Comparison of ENCODE assay signal across 1 cellular context in the genomic region with DNA sequence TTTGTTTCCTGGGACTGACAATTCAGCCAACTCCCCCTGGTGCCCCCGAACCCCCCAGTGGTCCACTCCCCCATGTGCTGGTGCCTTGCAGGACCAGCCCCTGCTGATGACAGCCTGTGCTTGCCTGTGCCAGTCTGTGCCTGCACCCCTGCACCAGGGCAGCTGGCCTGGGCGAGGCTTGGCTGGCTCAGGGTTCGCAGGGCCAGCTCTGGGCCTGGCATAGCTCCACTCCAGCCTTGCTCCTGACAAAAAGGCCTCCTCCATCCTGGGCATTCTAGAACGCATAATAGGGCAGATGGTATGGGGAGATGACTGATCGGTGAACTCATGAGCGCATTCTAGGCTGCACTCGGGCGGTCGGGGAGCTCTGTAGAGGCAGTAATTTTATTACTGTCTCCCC.
TF ChIP-seq lines count a peak whose summit lies in the region.

No MANE protein-coding gene starts in this region.

TF ChIP-seq in H1, 55 proteins besides CTCF, POLR2A, EP300 and RAD21:
- TF ChIP-seq CREB1 (IDR thresholded peaks at IDR 0.05) (no peak), GTF2F1 (IDR thresholded peaks at IDR 0.05; ENCODE audit: borderline replicate concordance, low read depth, low read length) (no peak), BCL11A (IDR thresholded peaks at IDR 0.05; ENCODE audit: low read depth in 2 of 2, low read length in 2 of 2) (no peak), HDAC2 (IDR thresholded peaks at IDR 0.05; ENCODE audit: borderline replicate concordance in 1 of 2, low read depth in 2 of 2, low read length in 2 of 2) (no peak), GABPA (IDR thresholded peaks at IDR 0.05; ENCODE audit: borderline replicate concordance, insufficient read depth, low read length) (no peak), TBP (IDR thresholded peaks at IDR 0.05; ENCODE audit: low read depth, low read length) (no peak), JUN (IDR thresholded peaks at IDR 0.05; ENCODE audit: low read depth, low read length) (no peak), RFX5 (IDR thresholded peaks at IDR 0.05; ENCODE audit: borderline replicate concordance, low read depth, low read length) (no peak), MAX (IDR thresholded peaks at IDR 0.05) (no peak), CTBP2 (IDR thresholded peaks at IDR 0.05; ENCODE audit: borderline replicate concordance, insufficient read depth, insufficient read length, low read length) (no peak), SP4 (IDR thresholded peaks at IDR 0.05; ENCODE audit: low read length) (no peak)
- TF ChIP-seq, protein P1, sequence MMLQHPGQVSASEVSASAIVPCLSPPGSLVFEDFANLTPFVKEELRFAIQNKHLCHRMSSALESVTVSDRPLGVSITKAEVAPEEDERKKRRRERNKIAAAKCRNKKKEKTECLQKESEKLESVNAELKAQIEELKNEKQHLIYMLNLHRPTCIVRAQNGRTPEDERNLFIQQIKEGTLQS (IDR thresholded peaks at IDR 0.05; ENCODE audit: insufficient read depth, low read depth, low read length) = no peak
